Comparison of ENCODE assay signal across 17 cellular contexts in the genomic region with DNA sequence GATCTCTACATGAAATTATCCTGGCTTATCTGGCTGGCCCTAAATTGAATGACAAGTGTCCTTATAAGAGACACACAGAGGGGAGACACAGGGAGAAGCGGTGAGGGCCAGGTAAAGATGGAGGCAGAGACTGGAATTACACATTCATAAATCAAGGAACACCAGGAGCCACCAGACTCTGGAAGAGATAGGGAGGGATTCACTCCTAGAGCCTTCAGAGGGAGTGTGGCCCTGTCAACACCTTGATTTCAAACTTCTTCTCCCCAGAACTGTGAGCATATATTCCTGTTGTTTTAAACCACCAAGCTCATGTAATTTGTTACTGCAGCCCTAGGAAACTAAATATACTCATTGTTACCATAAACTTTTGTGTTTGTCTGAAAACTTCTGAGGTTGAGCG.
DNase-seq lines count a peak whose midpoint lies in the region; ATAC-seq, FAIRE-seq and TF ChIP-seq lines count a peak whose summit lies in the region.
"Had no signal": no experiment of that assay in that cellular context is flagged by ENCODE, and none has a peak within 500 bp of the region (broad histone marks: within the 10 kb centered on the region; RNA-seq: fewer than 3 reads in every experiment).

No MANE protein-coding gene starts in this region.

- DNase-seq in A549 (ENCODE audit: low read depth in 1 of 2, low spot score in 1 of 2) = no peak
- peak; percentile 39 for DNase-seq in OCI-M1 (lab: John Stamatoyannopoulos, UW)
- no peak for DNase-seq in chondrocyte (ENCODE audit: low spot score)
- no peak for DNase-seq in stimulated activated CD4-positive, alpha-beta T cell treated with anti-CD3 and anti-CD28 coated beads, Interleukin-4, amount 100 ng/mL, for 24 hours
- DNase-seq in dorsolateral prefrontal cortex = no peak
- DNase-seq in activated CD4-positive, alpha-beta T cell treated with anti-CD3 and anti-CD28 coated beads, Interleukin-2, amount 50 U/mL, for 1 hour = no peak
- DNase-seq: 8988T; ACHN; Calu3; CD4-positive, alpha-beta T cell; DMS79; H7 had no signal

- ATAC-seq in A549 = 0 out of 6 replicates have a peak, but pooled peaks of 1 of the 2 experiments have one; percentile 20
- ATAC-seq: GM12878, GM23338 had no signal

- TF ChIP-seq EP300 in A549 (IDR thresholded peaks at IDR 0.05) = no peak

- H3K4me2 ChIP-seq in A549 = peak overlapping the region; percentile 71; the same call in 2 of the 3 replicates
- H3K4me2 ChIP-seq: BLaER1 treated with 17β-estradiol and CSF1 and Interleukin-3, amounts not matched to agents 10 nM and 100 nM; GM23338 had no signal

- no peak for TF ChIP-seq CTCF in A549 (IDR thresholded peaks at IDR 0.05)
- no peak for TF ChIP-seq CTCF in chondrocyte (IDR thresholded peaks at IDR 0.05)
- no peak for TF ChIP-seq CTCF in nephron (IDR thresholded peaks at IDR 0.05; ENCODE audit: unreplicated experiment in 3 of 3)
- no peak for TF ChIP-seq CTCF in dorsolateral prefrontal cortex (IDR thresholded peaks at IDR 0.05 in 54 of 56, conservative IDR thresholded peaks at IDR 0.05 in 2 of 56; ENCODE audit: low read depth in 1 of 56, partially characterized antibody in 56 of 56)

- H3K27me3 Mint-ChIP-seq in chondrocyte (ENCODE audit: low read depth) = no peaks in the 10 kb centered on the region
- H3K27me3 Mint-ChIP-seq in nephron (ENCODE audit: low read depth) = no peaks in the 10 kb centered on the region

- no peaks in the 10 kb centered on the region for H3K27me3 ChIP-seq in dorsolateral prefrontal cortex
- H3K27me3 ChIP-seq: BLaER1 treated with 17β-estradiol and CSF1 and Interleukin-3, amounts not matched to agents 10 nM and 100 nM had no signal

- POLR2A ChIA-PET in A549 (lab: Yijun Ruan, JAX) = no interaction called here

- intact Hi-C loops in dorsolateral prefrontal cortex (cut with DNase I) = no loop called here

- no peaks in the 10 kb centered on the region for H3K9me3 Mint-ChIP-seq in chondrocyte (ENCODE audit: low read depth)
- H3K9me3 Mint-ChIP-seq in nephron = no peaks in the 10 kb centered on the region
- H3K9me3 Mint-ChIP-seq: CD4-positive, alpha-beta T cell; GM23338 had no signal

- H3K4me1 Mint-ChIP-seq in chondrocyte (ENCODE audit: low read depth) = peaks cover 43% of the 10 kb centered on the region
- H3K4me1 Mint-ChIP-seq in nephron = peaks cover 32% of the 10 kb centered on the region

- CTCF ChIA-PET in A549 (lab: Yijun Ruan, JAX) = no interaction called here

- H3K27ac ChIP-seq in A549 (peak overlapping the region in 1 of 2 experiments; percentile 76; a peak in 2 of 6 replicates), dorsolateral prefrontal cortex (no peak overlapping the region)
- H3K27ac ChIP-seq: BLaER1 treated with 17β-estradiol and CSF1 and Interleukin-3, amounts not matched to agents 10 nM and 100 nM had no signal

- H3K36me3 Mint-ChIP-seq in chondrocyte (ENCODE audit: low read depth) = no peaks in the 10 kb centered on the region
- H3K36me3 Mint-ChIP-seq in nephron (ENCODE audit: low read depth) = no peaks in the 10 kb centered on the region

- no peak for TF ChIP-seq RAD21 in A549 (conservative IDR thresholded peaks at IDR 0.05 in 1 of 2, IDR thresholded peaks at IDR 0.05 in 1 of 2)

- WGBS in A549 (ENCODE audit: missing lambda C conversion rate) = 92% methylated on average over 2 of the region's 2 CpGs

- TF ChIP-seq POLR2A in A549 (IDR thresholded peaks at IDR 0.05; ENCODE audit: low read length) = no peak

- H3K9me3 ChIP-seq in A549 = no peaks in the 10 kb centered on the region
- H3K9me3 ChIP-seq: BLaER1 treated with 17β-estradiol and CSF1 and Interleukin-3, amounts not matched to agents 10 nM and 100 nM had no signal

- H3K4me1 ChIP-seq in A549 = peaks cover 44% of the 10 kb centered on the region

- H3K4me3 Mint-ChIP-seq in chondrocyte (ENCODE audit: unreplicated experiment) = no peak overlapping the region
- no peak overlapping the region for H3K4me3 Mint-ChIP-seq in nephron
- H3K4me3 Mint-ChIP-seq: CD4-positive, alpha-beta T cell; GM23338 had no signal

- H3K4me3 ChIP-seq in A549 = no peak overlapping the region
- no peak overlapping the region for H3K4me3 ChIP-seq in dorsolateral prefrontal cortex
- H3K4me3 ChIP-seq: BLaER1 treated with 17β-estradiol and CSF1 and Interleukin-3, amounts not matched to agents 10 nM and 100 nM; GM12878; GM23338 had no signal

- no peak for FAIRE-seq in A549 (lab: Jason Lieb, UNC)
- FAIRE-seq: GM12878, GM18507 had no signal

- H3K27ac Mint-ChIP-seq in chondrocyte (ENCODE audit: unreplicated experiment) (peak overlapping the region; percentile 52), nephron (peak overlapping the region; percentile 6 to 72 (median 7))
- H3K27ac Mint-ChIP-seq: CD4-positive, alpha-beta T cell; GM23338 had no signal

TF ChIP-seq in A549, 52 proteins besides CTCF, POLR2A, EP300 and RAD21:
- TF ChIP-seq, protein P1, sequence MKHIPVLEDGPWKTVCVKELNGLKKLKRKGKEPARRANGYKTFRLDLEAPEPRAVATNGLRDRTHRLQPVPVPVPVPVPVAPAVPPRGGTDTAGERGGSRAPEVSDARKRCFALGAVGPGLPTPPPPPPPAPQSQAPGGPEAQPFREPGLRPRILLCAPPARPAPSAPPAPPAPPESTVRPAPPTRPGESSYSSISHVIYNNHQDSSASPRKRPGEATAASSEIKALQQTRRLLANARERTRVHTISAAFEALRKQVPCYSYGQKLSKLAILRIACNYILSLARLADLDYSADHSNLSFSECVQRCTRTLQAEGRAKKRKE (CRISPR knock-in tag; IDR thresholded peaks at IDR 0.05; ENCODE audit: low read depth) = no peak
- TF ChIP-seq RARB (CRISPR knock-in tag; IDR thresholded peaks at IDR 0.05) (no peak), SMC3 (IDR thresholded peaks at IDR 0.05) (no peak), ESRRA (IDR thresholded peaks at IDR 0.05; ENCODE audit: borderline replicate concordance, low read length) (no peak), CBX2 (IDR thresholded peaks at IDR 0.05; ENCODE audit: borderline replicate concordance, low read depth) (no peak), JUNB (IDR thresholded peaks at IDR 0.05) (no peak), CEBPB (IDR thresholded peaks at IDR 0.05) (no peak), CBX8 (IDR thresholded peaks at IDR 0.05) (no peak), ZSCAN20 (CRISPR knock-in tag; IDR thresholded peaks at IDR 0.05) (no peak), KDM1A (IDR thresholded peaks at IDR 0.05; ENCODE audit: low read depth) (no peak), HDAC2 (IDR thresholded peaks at IDR 0.05) (no peak)
